ENCODE assay signal across 8 cellular contexts in genomic region chr15:94229591-94230365, GRCh38.
DNase-seq lines count a peak whose midpoint lies in the region; ATAC-seq and FAIRE-seq lines count a peak whose summit lies in the region.

No MANE protein-coding gene starts in this region.

- peak; percentile 56 for ATAC-seq in HG02623 (IDR thresholded peaks at IDR 0.05; ENCODE audit: unreplicated experiment)

- no peaks in the 10 kb centered on the region for H3K9me3 Mint-ChIP-seq in activated naive CD4-positive, alpha-beta T cell treated with anti-CD3 and anti-CD28 coated beads, Interleukin-2, amount 50 U/mL, for 24 hours

- H3K4me1 Mint-ChIP-seq in activated naive CD4-positive, alpha-beta T cell treated with anti-CD3 and anti-CD28 coated beads, Interleukin-2, amount 50 U/mL, for 24 hours = peaks cover 59% of the 10 kb centered on the region

- peak overlapping the region; percentile 92 for H3K4me3 Mint-ChIP-seq in activated naive CD4-positive, alpha-beta T cell treated with anti-CD3 and anti-CD28 coated beads, Interleukin-2, amount 50 U/mL, for 24 hours

- no peaks in the 10 kb centered on the region for H3K27me3 Mint-ChIP-seq in activated naive CD4-positive, alpha-beta T cell treated with anti-CD3 and anti-CD28 coated beads, Interleukin-2, amount 50 U/mL, for 24 hours

- FAIRE-seq in GM18507 (lab: Jason Lieb, UNC) = peak; percentile 97

- H3K27ac Mint-ChIP-seq in activated naive CD4-positive, alpha-beta T cell treated with anti-CD3 and anti-CD28 coated beads, Interleukin-2, amount 50 U/mL, for 24 hours = peak overlapping the region; percentile 95

- DNase-seq in GM18507 (ENCODE audit: extremely low spot score, insufficient read length, low read depth) = no peak
- DNase-seq in NOMO-1 (lab: John Stamatoyannopoulos, UW; ENCODE audit: unreplicated experiment in 2 of 2) = peak; percentile 65 to 88
- peak; percentile 74 for DNase-seq in stimulated activated CD4-positive, alpha-beta T cell treated with anti-CD3 and anti-CD28 coated beads, Interleukin-1b, Interleukin-23, amount 100 ng/mL, for 48 hours
- DNase-seq in T1000 (lab: John Stamatoyannopoulos, UW) = no peak
- DNase-seq in NCI-H69 (lab: John Stamatoyannopoulos, UW) = no peak
- DNase-seq in NCI-H1436 treated with DMSO at 0.1 percent for 48 hours (lab: John Stamatoyannopoulos, UW) = no peak

- H3K36me3 Mint-ChIP-seq in activated naive CD4-positive, alpha-beta T cell treated with anti-CD3 and anti-CD28 coated beads, Interleukin-2, amount 50 U/mL, for 24 hours = no peaks in the 10 kb centered on the region

Comparison
In these comparisons a context has a peak if more than half of its experiments do, and no peak if none do; other contexts are left out.
1. DNase-seq: peak in NOMO-1 (2 of 2) and stimulated activated CD4-positive, alpha-beta T cell treated with anti-CD3 and anti-CD28 coated beads, Interleukin-1b, Interleukin-23, amount 100 ng/mL, for 48 hours (single experiment); none in GM18507 (single experiment), T1000 (single experiment), NCI-H69 (single experiment) and NCI-H1436 treated with DMSO at 0.1 percent for 48 hours (single experiment).